In the genomic region with DNA sequence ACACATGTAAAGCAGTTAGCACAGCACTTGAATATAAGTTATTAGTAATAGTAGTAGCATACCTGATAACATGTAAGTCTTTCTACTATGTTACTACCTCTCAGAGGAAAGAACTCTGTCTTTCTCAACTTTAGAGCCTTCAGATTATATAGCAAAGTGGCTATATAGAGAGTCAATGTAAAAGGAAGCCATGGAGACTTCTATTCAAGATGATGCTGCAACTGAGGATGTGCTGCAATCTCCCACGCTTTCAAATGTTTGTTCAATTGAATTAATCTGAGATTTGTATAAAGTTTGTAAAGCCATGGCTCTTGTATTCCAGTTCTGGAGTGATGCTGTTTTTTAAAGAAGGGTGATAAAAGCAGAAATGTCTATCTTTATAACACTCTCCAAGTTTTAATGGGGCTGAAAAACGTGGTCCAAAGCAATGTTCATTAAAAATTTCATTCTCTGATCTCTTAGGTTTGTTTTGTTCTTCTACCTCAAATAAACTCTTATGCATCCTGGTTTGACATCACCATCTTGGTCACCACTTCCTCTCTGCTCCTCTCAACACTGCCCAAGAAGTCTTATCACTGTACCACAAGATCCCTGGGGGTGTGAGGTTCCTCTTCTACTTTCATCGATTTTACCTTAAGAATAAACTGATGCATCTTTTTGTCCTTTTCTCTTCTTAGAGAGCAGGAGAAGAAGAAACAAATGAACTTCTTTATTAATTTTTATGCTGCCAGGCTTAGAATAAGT, we compare ENCODE assay signal across 12 cellular contexts. TPM values are rescaled to one million over a fixed set of nuclear protein-coding genes. Genes with fewer than 3 reads are reported as not detected.
DNase-seq lines count a peak whose midpoint lies in the region; ATAC-seq and TF ChIP-seq lines count a peak whose summit lies in the region.
"Had no signal": no experiment of that assay in that cellular context is flagged by ENCODE, and none has a peak within 500 bp of the region (broad histone marks: within the 10 kb centered on the region; RNA-seq: fewer than 3 reads in every experiment).

No MANE protein-coding gene starts in this region.

- H3K4me3 Mint-ChIP-seq in activated CD4-positive, alpha-beta memory T cell treated with anti-CD3 and anti-CD28 coated beads, Interleukin-2, amount 10 ng/mL, durations not matched to agents 7 days and 5 days: no peak overlapping the region
- H3K4me3 Mint-ChIP-seq in activated CD4-positive, alpha-beta memory T cell treated with anti-CD3 and anti-CD28 coated beads for 36 hours: no peak overlapping the region
- no peak overlapping the region for H3K4me3 Mint-ChIP-seq in stimulated activated memory B cell treated with anti-CD40 and anti-IgM and Interleukin-4, amounts not matched to agents 10 μg/mL and 1 μg/mL and 100 μg/mL, for 72 hours

- peaks cover 34% of the 10 kb centered on the region for H3K4me1 Mint-ChIP-seq in activated CD4-positive, alpha-beta memory T cell treated with anti-CD3 and anti-CD28 coated beads, Interleukin-2, amount 10 ng/mL, durations not matched to agents 7 days and 5 days
- peaks cover 22% of the 10 kb centered on the region for H3K4me1 Mint-ChIP-seq in activated CD4-positive, alpha-beta memory T cell treated with anti-CD3 and anti-CD28 coated beads for 36 hours (ENCODE audit: low read depth)
- H3K4me1 Mint-ChIP-seq in stimulated activated memory B cell treated with anti-CD40 and anti-IgM and Interleukin-4, amounts not matched to agents 10 μg/mL and 1 μg/mL and 100 μg/mL, for 72 hours: peaks cover 42% of the 10 kb centered on the region

- H3K9me3 ChIP-seq in OCI-LY7 (ENCODE audit: low read length): no peaks in the 10 kb centered on the region
- H3K9me3 ChIP-seq: right atrium auricular region had no signal

- TF ChIP-seq CTCF in OCI-LY7 (conservative IDR thresholded peaks at IDR 0.05; ENCODE audit: low read length): no peak

- peak; percentile 21 for DNase-seq in activated CD4-positive, alpha-beta memory T cell treated with anti-CD3 and anti-CD28 coated beads, Interleukin-2, amount 10 ng/mL, durations not matched to agents 7 days and 5 days
- DNase-seq in activated CD4-positive, alpha-beta memory T cell treated with anti-CD3 and anti-CD28 coated beads for 36 hours: no peak
- DNase-seq in OCI-LY7 (ENCODE audit: low spot score): peak; percentile 24
- no peak for DNase-seq in NCI-H748 (lab: John Stamatoyannopoulos, UW; ENCODE audit: unreplicated experiment)
- DNase-seq in substantia nigra (lab: John Stamatoyannopoulos, UW): no peak
- DNase-seq in GM19238 (ENCODE audit: insufficient read length, low spot score): no peak
- DNase-seq: left lung, NCI-H2171 had no signal

- no peaks in the 10 kb centered on the region for H3K27me3 Mint-ChIP-seq in activated CD4-positive, alpha-beta memory T cell treated with anti-CD3 and anti-CD28 coated beads, Interleukin-2, amount 10 ng/mL, durations not matched to agents 7 days and 5 days
- H3K27me3 Mint-ChIP-seq in activated CD4-positive, alpha-beta memory T cell treated with anti-CD3 and anti-CD28 coated beads for 36 hours: no peaks in the 10 kb centered on the region
- H3K27me3 Mint-ChIP-seq in stimulated activated memory B cell treated with anti-CD40 and anti-IgM and Interleukin-4, amounts not matched to agents 10 μg/mL and 1 μg/mL and 100 μg/mL, for 72 hours: no peaks in the 10 kb centered on the region

- BruUV-seq in OCI-LY7 (replicated peaks; lab: Mats Ljungman, UMichigan): no TSS peak

- H3K36me3 Mint-ChIP-seq in activated CD4-positive, alpha-beta memory T cell treated with anti-CD3 and anti-CD28 coated beads, Interleukin-2, amount 10 ng/mL, durations not matched to agents 7 days and 5 days (ENCODE audit: low read depth): no peaks in the 10 kb centered on the region
- no peaks in the 10 kb centered on the region for H3K36me3 Mint-ChIP-seq in activated CD4-positive, alpha-beta memory T cell treated with anti-CD3 and anti-CD28 coated beads for 36 hours
- H3K36me3 Mint-ChIP-seq in stimulated activated memory B cell treated with anti-CD40 and anti-IgM and Interleukin-4, amounts not matched to agents 10 μg/mL and 1 μg/mL and 100 μg/mL, for 72 hours: peaks cover 6% of the 10 kb centered on the region

- H4K20me1 ChIP-seq in OCI-LY7 (ENCODE audit: insufficient read depth, low read length): no peaks in the 10 kb centered on the region

- no peaks in the 10 kb centered on the region for H3K36me3 ChIP-seq in OCI-LY7 (ENCODE audit: insufficient read depth, low read length)
- H3K36me3 ChIP-seq: left lung, right atrium auricular region had no signal

- no peak overlapping the region for H3K4me2 ChIP-seq in OCI-LY7 (ENCODE audit: low read length)

- intact Hi-C loops in activated CD4-positive, alpha-beta memory T cell treated with anti-CD3 and anti-CD28 coated beads for 36 hours (cut with micrococcal nuclease): loop anchor here (2.0 to 5.0 kb wide), 2 partner anchors 14 to 42 kb away; partner anchors contain the start of gene C12orf42
- intact Hi-C loops in OCI-LY7 (cut with micrococcal nuclease; ENCODE audit: unreplicated experiment): no loop called here

- H3K4me1 ChIP-seq in OCI-LY7 (ENCODE audit: insufficient read depth, low read length, poor library complexity, severe bottlenecking): peaks cover 6% of the 10 kb centered on the region
- H3K4me1 ChIP-seq: left lung, right atrium auricular region had no signal

- ATAC-seq in HG02678 (IDR thresholded peaks at IDR 0.05; ENCODE audit: unreplicated experiment): peak; percentile 63
- peak; percentile 99 for ATAC-seq in stimulated activated memory B cell treated with anti-CD40 and anti-IgM and Interleukin-4, amounts not matched to agents 10 μg/mL and 1 μg/mL and 100 μg/mL, for 72 hours
- ATAC-seq: left lung had no signal

- H3K4me3 ChIP-seq in OCI-LY7 (ENCODE audit: low read depth, low read length, poor library complexity, severe bottlenecking): no peak overlapping the region
- H3K4me3 ChIP-seq: left lung, right atrium auricular region had no signal

- no peak overlapping the region for H2AFZ ChIP-seq in OCI-LY7 (ENCODE audit: low read length)

- H3K27ac Mint-ChIP-seq in activated CD4-positive, alpha-beta memory T cell treated with anti-CD3 and anti-CD28 coated beads, Interleukin-2, amount 10 ng/mL, durations not matched to agents 7 days and 5 days: no peak overlapping the region
- no peak overlapping the region for H3K27ac Mint-ChIP-seq in activated CD4-positive, alpha-beta memory T cell treated with anti-CD3 and anti-CD28 coated beads for 36 hours
- peak overlapping the region; percentile 61 for H3K27ac Mint-ChIP-seq in stimulated activated memory B cell treated with anti-CD40 and anti-IgM and Interleukin-4, amounts not matched to agents 10 μg/mL and 1 μg/mL and 100 μg/mL, for 72 hours

- peaks cover 5% of the 10 kb centered on the region for H3K9me3 Mint-ChIP-seq in activated CD4-positive, alpha-beta memory T cell treated with anti-CD3 and anti-CD28 coated beads, Interleukin-2, amount 10 ng/mL, durations not matched to agents 7 days and 5 days
- no peaks in the 10 kb centered on the region for H3K9me3 Mint-ChIP-seq in activated CD4-positive, alpha-beta memory T cell treated with anti-CD3 and anti-CD28 coated beads for 36 hours
- H3K9me3 Mint-ChIP-seq in stimulated activated memory B cell treated with anti-CD40 and anti-IgM and Interleukin-4, amounts not matched to agents 10 μg/mL and 1 μg/mL and 100 μg/mL, for 72 hours: peaks cover 3% of the 10 kb centered on the region

- POLR2A ChIA-PET in activated CD4-positive, alpha-beta memory T cell treated with anti-CD3 and anti-CD28 coated beads, Interleukin-2, amount 10 ng/mL, durations not matched to agents 7 days and 5 days (lab: Charles Lee): no interaction called here
- POLR2A ChIA-PET in activated CD4-positive, alpha-beta memory T cell treated with anti-CD3 and anti-CD28 coated beads for 36 hours (lab: Charles Lee): no interaction called here
- POLR2A ChIA-PET in OCI-LY7 (lab: Charles Lee): no interaction called here

- CTCF ChIA-PET in activated CD4-positive, alpha-beta memory T cell treated with anti-CD3 and anti-CD28 coated beads, Interleukin-2, amount 10 ng/mL, durations not matched to agents 7 days and 5 days (lab: Charles Lee): interaction anchor here (0.6 kb wide), 1 partner anchor 103 kb away, joined by 5 read pairs; no protein-coding TSS in a partner anchor
- CTCF ChIA-PET in activated CD4-positive, alpha-beta memory T cell treated with anti-CD3 and anti-CD28 coated beads for 36 hours (lab: Charles Lee): no interaction called here
- CTCF ChIA-PET in OCI-LY7 (lab: Charles Lee; ENCODE audit: unreplicated experiment): no interaction called here

- H3K27ac ChIP-seq in OCI-LY7 (ENCODE audit: low read depth, low read length, poor library complexity, severe bottlenecking): no peak overlapping the region
- no peak overlapping the region for H3K27ac ChIP-seq in substantia nigra (ENCODE audit: low read depth, low read length, poor library complexity, severe bottlenecking)
- H3K27ac ChIP-seq: epithelial cell of prostate, left lung, right atrium auricular region had no signal

- no peaks in the 10 kb centered on the region for H3K79me2 ChIP-seq in OCI-LY7 (ENCODE audit: insufficient read depth, low read depth, low read length)

- no peaks in the 10 kb centered on the region for H3K9me2 ChIP-seq in OCI-LY7 (ENCODE audit: insufficient read depth, low read length)

RNA-seq across cellular contexts. Expression of gene C12orf42, which starts 40.6 kb away (rescaled TPM):
- under 1 TPM; 0.25 to 0.48 TPM for total RNA-seq in activated CD4-positive, alpha-beta memory T cell treated with anti-CD3 and anti-CD28 coated beads, Interleukin-2, amount 10 ng/mL, durations not matched to agents 7 days and 5 days
- total RNA-seq in activated CD4-positive, alpha-beta memory T cell treated with anti-CD3 and anti-CD28 coated beads for 36 hours: not detected
- total RNA-seq in OCI-LY7 (2014; rRNA removed; shearing (Covaris generic)): 0.72 and 1.2 TPM in 2 replicates
- total RNA-seq in OCI-LY7 (2022): 0.70 TPM in 1 of 2 replicates, not detected in the other
- total RNA-seq: left lung, right atrium auricular region had no signal

Comparison
In these comparisons a context has a peak if more than half of its experiments do, and no peak if none do; other contexts are left out.
1. DNase-seq: peak in activated CD4-positive, alpha-beta memory T cell treated with anti-CD3 and anti-CD28 coated beads, Interleukin-2, amount 10 ng/mL, durations not matched to agents 7 days and 5 days (single experiment) and OCI-LY7 (single experiment); none in activated CD4-positive, alpha-beta memory T cell treated with anti-CD3 and anti-CD28 coated beads for 36 hours (single experiment), NCI-H748 (single experiment), substantia nigra (0 of 49) and GM19238 (single experiment).